Comparison of ENCODE assay signal across 6 cellular contexts in the genomic region with DNA sequence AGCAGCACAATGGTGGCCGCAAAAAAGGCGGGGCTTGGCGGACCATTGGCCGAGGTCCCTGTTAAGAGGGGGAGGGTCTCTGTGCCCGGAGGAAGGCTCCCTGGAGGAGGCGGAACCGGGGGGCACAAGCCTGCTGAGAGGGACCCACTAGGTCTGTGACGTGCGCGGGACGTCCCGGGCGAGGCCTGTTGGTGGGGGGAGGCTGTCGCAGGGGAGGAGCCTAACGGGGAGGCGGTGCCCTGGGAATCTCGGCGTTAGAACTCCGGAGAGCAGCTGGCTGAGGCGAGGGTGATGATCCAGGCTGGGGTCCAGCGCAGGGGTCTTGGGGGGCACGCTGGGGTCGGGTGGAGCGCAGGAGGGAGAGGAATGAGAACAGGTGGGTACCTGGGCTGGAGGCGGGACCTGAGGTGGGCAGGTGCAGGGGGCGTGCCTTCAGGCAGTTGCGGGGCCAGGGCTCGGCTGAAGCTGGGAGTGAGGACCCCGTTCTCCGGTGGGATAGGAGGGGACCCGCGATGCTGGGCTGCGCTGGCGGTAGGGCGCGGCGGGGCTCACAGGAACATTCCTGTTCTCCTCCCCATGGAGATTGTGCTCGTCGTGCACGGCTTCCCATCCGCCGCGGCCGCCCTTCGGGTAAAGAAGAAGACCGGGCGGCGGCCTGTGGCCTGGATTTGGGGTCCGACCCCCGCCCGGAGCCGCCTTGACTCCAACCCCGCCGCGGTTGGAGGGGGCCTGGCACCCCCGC. TPM values are rescaled to one million over a fixed set of nuclear protein-coding genes. Genes with fewer than 3 reads are reported as not detected.
DNase-seq lines count a peak whose midpoint lies in the region; ATAC-seq and TF ChIP-seq lines count a peak whose summit lies in the region.
"Not testable (repeated sequence)": the region's sequence is repeated elsewhere in the genome, so short reads cannot be mapped to it uniquely, and the experiment has no call there.

No MANE protein-coding gene starts in this region.

- POLR2A ChIA-PET in CD8-positive, alpha-beta T cell (lab: Charles Lee); activated B cell treated with CpG ODN at 0.5 μM for 24 hours (lab: Charles Lee); naive thymus-derived CD4-positive, alpha-beta T cell (lab: Charles Lee): not testable (repeated sequence)

- not testable (repeated sequence) for H3K9me3 ChIP-seq in CD8-positive, alpha-beta T cell (ENCODE audit: low read length); naive thymus-derived CD4-positive, alpha-beta T cell (ENCODE audit: control insufficient read depth in 2 of 3, low read length in 3 of 3)

- in situ Hi-C loops in astrocyte of the spinal cord (cut with HindIII; ENCODE audit: low sequenced_read_pairs): not testable (repeated sequence)

- H3K27ac Mint-ChIP-seq in CD8-positive, alpha-beta T cell; activated B cell treated with CpG ODN at 0.5 μM for 24 hours; naive thymus-derived CD4-positive, alpha-beta T cell: not testable (repeated sequence)

- H3K9me3 Mint-ChIP-seq in CD8-positive, alpha-beta T cell; activated B cell treated with CpG ODN at 0.5 μM for 24 hours; naive thymus-derived CD4-positive, alpha-beta T cell: not testable (repeated sequence)

- not testable (repeated sequence) for H3K4me3 Mint-ChIP-seq in CD8-positive, alpha-beta T cell; activated B cell treated with CpG ODN at 0.5 μM for 24 hours; naive thymus-derived CD4-positive, alpha-beta T cell

- not testable (repeated sequence) for H3K36me3 Mint-ChIP-seq in CD8-positive, alpha-beta T cell; activated B cell treated with CpG ODN at 0.5 μM for 24 hours (ENCODE audit: low read depth); naive thymus-derived CD4-positive, alpha-beta T cell

- ATAC-seq in CD8-positive, alpha-beta T cell: peak; percentile 78
- ATAC-seq in activated B cell treated with CpG ODN at 0.5 μM for 24 hours (ENCODE audit: low read depth) (peak; percentile 77), Right ventricle myocardium inferior (peak; percentile 65)
- peak; percentile 74 for ATAC-seq in naive thymus-derived CD4-positive, alpha-beta T cell
- peak; percentile 33 for ATAC-seq in stimulated activated naive CD8-positive, alpha-beta T cell treated with anti-CD3 and anti-CD28 coated beads, Interleukin-15, Interleukin-2, amounts not matched to agents 100 U/mL and 50 U/mL, for 24 hours

- not testable (repeated sequence) for H3K4me1 ChIP-seq in CD8-positive, alpha-beta T cell (ENCODE audit: insufficient read depth, low read length); naive thymus-derived CD4-positive, alpha-beta T cell (ENCODE audit: control insufficient read depth in 2 of 2, insufficient read depth in 2 of 2, low read length in 2 of 2)

- DNase-seq in CD8-positive, alpha-beta T cell: peak in 1 of 7 experiments; percentile 52
- DNase-seq in activated B cell treated with CpG ODN at 0.5 μM for 24 hours (peak; percentile 34), Right ventricle myocardium inferior (ENCODE audit: missing footprints) (peak; percentile 59)
- DNase-seq in astrocyte of the spinal cord (ENCODE audit: low read depth, low spot score): not testable (repeated sequence)
- peak in 4 of 9 donors; percentile 0 to 21 (median 8) for DNase-seq in naive thymus-derived CD4-positive, alpha-beta T cell
- peak; percentile 3 for DNase-seq in stimulated activated naive CD8-positive, alpha-beta T cell treated with anti-CD3 and anti-CD28 coated beads, Interleukin-15, Interleukin-2, amounts not matched to agents 100 U/mL and 50 U/mL, for 24 hours

- H3K4me1 Mint-ChIP-seq in CD8-positive, alpha-beta T cell (ENCODE audit: low read depth); activated B cell treated with CpG ODN at 0.5 μM for 24 hours; naive thymus-derived CD4-positive, alpha-beta T cell: not testable (repeated sequence)

- CTCF ChIA-PET in CD8-positive, alpha-beta T cell (lab: Charles Lee); activated B cell treated with CpG ODN at 0.5 μM for 24 hours (lab: Charles Lee); naive thymus-derived CD4-positive, alpha-beta T cell (lab: Charles Lee): not testable (repeated sequence)

- H3K27ac ChIP-seq in CD8-positive, alpha-beta T cell (ENCODE audit: low read depth, low read length); naive thymus-derived CD4-positive, alpha-beta T cell (ENCODE audit: low read depth, low read length): not testable (repeated sequence)

- not testable (repeated sequence) for H3K27me3 Mint-ChIP-seq in CD8-positive, alpha-beta T cell (ENCODE audit: low read depth); activated B cell treated with CpG ODN at 0.5 μM for 24 hours; naive thymus-derived CD4-positive, alpha-beta T cell

- not testable (repeated sequence) for H3K36me3 ChIP-seq in CD8-positive, alpha-beta T cell (ENCODE audit: insufficient read depth, low read length); naive thymus-derived CD4-positive, alpha-beta T cell (ENCODE audit: control insufficient read depth in 2 of 3, insufficient read depth in 3 of 3, low read length in 3 of 3)

- not testable (repeated sequence) for TF ChIP-seq CTCF in CD8-positive, alpha-beta T cell (IDR thresholded peaks at IDR 0.05); activated B cell treated with CpG ODN at 0.5 μM for 24 hours (IDR thresholded peaks at IDR 0.05); astrocyte of the spinal cord (IDR thresholded peaks at IDR 0.05; ENCODE audit: low read depth, low read length)

- not testable (repeated sequence) for H3K27me3 ChIP-seq in CD8-positive, alpha-beta T cell (ENCODE audit: insufficient read depth, low read length); naive thymus-derived CD4-positive, alpha-beta T cell (ENCODE audit: control insufficient read depth in 2 of 2, insufficient read depth in 2 of 2, low read length in 2 of 2)

- peak overlapping the region; percentile 41 for H3K4me3 ChIP-seq in CD8-positive, alpha-beta T cell (ENCODE audit: low read depth, low read length)
- H3K4me3 ChIP-seq in astrocyte of the spinal cord (ENCODE audit: low read depth, low read length): peak overlapping the region; percentile 31
- H3K4me3 ChIP-seq in naive thymus-derived CD4-positive, alpha-beta T cell (ENCODE audit: low read length): not testable (repeated sequence)

- intact Hi-C loops in CD8-positive, alpha-beta T cell (cut with DNase I, micrococcal nuclease); activated B cell treated with CpG ODN at 0.5 μM for 24 hours (cut with micrococcal nuclease); Right ventricle myocardium inferior (cut with DNase I); naive thymus-derived CD4-positive, alpha-beta T cell (cut with micrococcal nuclease): not testable (repeated sequence)

RNA-seq across cellular contexts. Expression of gene SULT1A3, which starts 6.7 kb away (rescaled TPM):
- total RNA-seq in CD8-positive, alpha-beta T cell: 10 to 100 TPM; 15.1 to 17.8 TPM
- total RNA-seq in activated B cell treated with CpG ODN at 0.5 μM for 24 hours (15.7 and 23.3 TPM in 2 replicates), Right ventricle myocardium inferior (10.3 TPM)
- 10 to 100 TPM; 25.3 to 34.8 (median 32.8) TPM for total RNA-seq in naive thymus-derived CD4-positive, alpha-beta T cell
- 1 to 10 TPM in 1 of 2 donors, under 1 TPM in 1; 0.51 to 1.1 TPM for polyA plus RNA-seq in naive thymus-derived CD4-positive, alpha-beta T cell

RNA-seq across cellular contexts. Expression of gene SLX1A, which starts 12.0 kb away (rescaled TPM):
- 10 to 100 TPM; 22.7 to 23.1 TPM for total RNA-seq in CD8-positive, alpha-beta T cell
- total RNA-seq in activated B cell treated with CpG ODN at 0.5 μM for 24 hours (54.2 and 77.0 TPM in 2 replicates), Right ventricle myocardium inferior (7.4 TPM)
- total RNA-seq in naive thymus-derived CD4-positive, alpha-beta T cell: 10 to 100 TPM; 41.8 to 84.5 (median 49.5) TPM
- polyA plus RNA-seq in naive thymus-derived CD4-positive, alpha-beta T cell: 10 to 100 TPM; 36.4 to 40.0 TPM

RNA-seq across cellular contexts. Expression of gene BOLA2B, which starts 12.2 kb away (rescaled TPM):
- 10 to 100 TPM; 55.5 to 56.2 TPM for total RNA-seq in CD8-positive, alpha-beta T cell
- 145 and 174 TPM in 2 replicates for total RNA-seq in activated B cell treated with CpG ODN at 0.5 μM for 24 hours
- total RNA-seq in Right ventricle myocardium inferior: 49.7 TPM
- total RNA-seq in naive thymus-derived CD4-positive, alpha-beta T cell: 100 to 1,000 TPM in 1 of 5 experiments, 10 to 100 TPM in 4; 51.3 to 173 (median 69.8) TPM
- polyA plus RNA-seq in naive thymus-derived CD4-positive, alpha-beta T cell: 100 to 1,000 TPM; 168 to 205 TPM

RNA-seq across cellular contexts. Expression of gene CORO1A, which starts 22.3 kb away (rescaled TPM):
- total RNA-seq in CD8-positive, alpha-beta T cell: 100 to 1,000 TPM; 352 to 364 TPM
- total RNA-seq in activated B cell treated with CpG ODN at 0.5 μM for 24 hours: 1,030 and 1,060 TPM in 2 replicates
- total RNA-seq in Right ventricle myocardium inferior: 15.8 TPM
- total RNA-seq in naive thymus-derived CD4-positive, alpha-beta T cell: 1,000 to 10,000 TPM in 1 of 5 experiments, 100 to 1,000 TPM in 4; 609 to 1,666 (median 826) TPM
- 1,000 to 10,000 TPM; 1,289 to 1,601 TPM for polyA plus RNA-seq in naive thymus-derived CD4-positive, alpha-beta T cell

RNA-seq across cellular contexts. Expression of gene NPIPB13, which starts 42.6 kb away (rescaled TPM):
- total RNA-seq in CD8-positive, alpha-beta T cell: 10 to 100 TPM; 13.8 to 18.6 TPM
- total RNA-seq in activated B cell treated with CpG ODN at 0.5 μM for 24 hours (42.9 and 48.1 TPM in 2 replicates), Right ventricle myocardium inferior (4.5 TPM)
- total RNA-seq in naive thymus-derived CD4-positive, alpha-beta T cell: 10 to 100 TPM; 13.3 to 33.3 (median 14.4) TPM
- 1 to 10 TPM in 1 of 2 donors, under 1 TPM in 1; 0.85 to 2.6 TPM for polyA plus RNA-seq in naive thymus-derived CD4-positive, alpha-beta T cell
